Comparison of ENCODE assay signal across 1 cellular context in genomic region chr6:26251354-26252081, GRCh38.
TF ChIP-seq lines count a peak whose summit lies in the region.

No MANE protein-coding gene starts in this region.

TF ChIP-seq in GM12878, 131 proteins besides CTCF, POLR2A, EP300 and RAD21 (continued from another document and continues in another):
- TF ChIP-seq NKRF (conservative IDR thresholded peaks at IDR 0.05), result peak; percentile 71
- TF ChIP-seq, protein P1, sequence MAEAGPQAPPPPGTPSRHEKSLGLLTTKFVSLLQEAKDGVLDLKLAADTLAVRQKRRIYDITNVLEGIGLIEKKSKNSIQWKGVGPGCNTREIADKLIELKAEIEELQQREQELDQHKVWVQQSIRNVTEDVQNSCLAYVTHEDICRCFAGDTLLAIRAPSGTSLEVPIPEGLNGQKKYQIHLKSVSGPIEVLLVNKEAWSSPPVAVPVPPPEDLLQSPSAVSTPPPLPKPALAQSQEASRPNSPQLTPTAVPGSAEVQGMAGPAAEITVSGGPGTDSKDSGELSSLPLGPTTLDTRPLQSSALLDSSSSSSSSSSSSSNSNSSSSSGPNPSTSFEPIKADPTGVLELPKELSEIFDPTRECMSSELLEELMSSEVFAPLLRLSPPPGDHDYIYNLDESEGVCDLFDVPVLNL (IDR thresholded peaks at IDR 0.05; ENCODE audit: low read depth, low read length), result no peak
- no peak for TF ChIP-seq ESRRA (IDR thresholded peaks at IDR 0.05; ENCODE audit: low read length)
- TF ChIP-seq, protein P2, sequence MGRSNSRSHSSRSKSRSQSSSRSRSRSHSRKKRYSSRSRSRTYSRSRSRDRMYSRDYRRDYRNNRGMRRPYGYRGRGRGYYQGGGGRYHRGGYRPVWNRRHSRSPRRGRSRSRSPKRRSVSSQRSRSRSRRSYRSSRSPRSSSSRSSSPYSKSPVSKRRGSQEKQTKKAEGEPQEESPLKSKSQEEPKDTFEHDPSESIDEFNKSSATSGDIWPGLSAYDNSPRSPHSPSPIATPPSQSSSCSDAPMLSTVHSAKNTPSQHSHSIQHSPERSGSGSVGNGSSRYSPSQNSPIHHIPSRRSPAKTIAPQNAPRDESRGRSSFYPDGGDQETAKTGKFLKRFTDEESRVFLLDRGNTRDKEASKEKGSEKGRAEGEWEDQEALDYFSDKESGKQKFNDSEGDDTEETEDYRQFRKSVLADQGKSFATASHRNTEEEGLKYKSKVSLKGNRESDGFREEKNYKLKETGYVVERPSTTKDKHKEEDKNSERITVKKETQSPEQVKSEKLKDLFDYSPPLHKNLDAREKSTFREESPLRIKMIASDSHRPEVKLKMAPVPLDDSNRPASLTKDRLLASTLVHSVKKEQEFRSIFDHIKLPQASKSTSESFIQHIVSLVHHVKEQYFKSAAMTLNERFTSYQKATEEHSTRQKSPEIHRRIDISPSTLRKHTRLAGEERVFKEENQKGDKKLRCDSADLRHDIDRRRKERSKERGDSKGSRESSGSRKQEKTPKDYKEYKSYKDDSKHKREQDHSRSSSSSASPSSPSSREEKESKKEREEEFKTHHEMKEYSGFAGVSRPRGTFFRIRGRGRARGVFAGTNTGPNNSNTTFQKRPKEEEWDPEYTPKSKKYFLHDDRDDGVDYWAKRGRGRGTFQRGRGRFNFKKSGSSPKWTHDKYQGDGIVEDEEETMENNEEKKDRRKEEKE (IDR thresholded peaks at IDR 0.05), result peak; percentile 72
- TF ChIP-seq, protein P3, sequence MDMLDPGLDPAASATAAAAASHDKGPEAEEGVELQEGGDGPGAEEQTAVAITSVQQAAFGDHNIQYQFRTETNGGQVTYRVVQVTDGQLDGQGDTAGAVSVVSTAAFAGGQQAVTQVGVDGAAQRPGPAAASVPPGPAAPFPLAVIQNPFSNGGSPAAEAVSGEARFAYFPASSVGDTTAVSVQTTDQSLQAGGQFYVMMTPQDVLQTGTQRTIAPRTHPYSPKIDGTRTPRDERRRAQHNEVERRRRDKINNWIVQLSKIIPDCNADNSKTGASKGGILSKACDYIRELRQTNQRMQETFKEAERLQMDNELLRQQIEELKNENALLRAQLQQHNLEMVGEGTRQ (IDR thresholded peaks at IDR 0.05; ENCODE audit: borderline replicate concordance, low read depth, low read length), result no peak; the same call in 1 of the 2 replicates
- TF ChIP-seq ZNF384 (IDR thresholded peaks at IDR 0.05; ENCODE audit: borderline replicate concordance, low read depth, low read length), result no peak
- TF ChIP-seq ZBTB33 (IDR thresholded peaks at IDR 0.05), result no peak
- no peak for TF ChIP-seq FOXK2 (IDR thresholded peaks at IDR 0.05)
- no peak for TF ChIP-seq MAX (IDR thresholded peaks at IDR 0.05; ENCODE audit: low read depth, low read length)
- TF ChIP-seq USF1 (IDR thresholded peaks at IDR 0.05; ENCODE audit: borderline replicate concordance, extremely low read length, insufficient read depth, low read depth, low read length), result no peak
- TF ChIP-seq RBBP5 (conservative IDR thresholded peaks at IDR 0.05), result no peak
- TF ChIP-seq KAT2A (conservative IDR thresholded peaks at IDR 0.05; ENCODE audit: control insufficient read depth, low read depth, low read length), result no peak; the same call in 1 of the 2 replicates
- no peak for TF ChIP-seq ZNF274 (IDR thresholded peaks at IDR 0.05; ENCODE audit: insufficient read depth, insufficient read length)
- peak; percentile 27 for TF ChIP-seq FOS (IDR thresholded peaks at IDR 0.05; ENCODE audit: borderline replicate concordance, extremely low read depth, insufficient read length)
- TF ChIP-seq, protein P4, sequence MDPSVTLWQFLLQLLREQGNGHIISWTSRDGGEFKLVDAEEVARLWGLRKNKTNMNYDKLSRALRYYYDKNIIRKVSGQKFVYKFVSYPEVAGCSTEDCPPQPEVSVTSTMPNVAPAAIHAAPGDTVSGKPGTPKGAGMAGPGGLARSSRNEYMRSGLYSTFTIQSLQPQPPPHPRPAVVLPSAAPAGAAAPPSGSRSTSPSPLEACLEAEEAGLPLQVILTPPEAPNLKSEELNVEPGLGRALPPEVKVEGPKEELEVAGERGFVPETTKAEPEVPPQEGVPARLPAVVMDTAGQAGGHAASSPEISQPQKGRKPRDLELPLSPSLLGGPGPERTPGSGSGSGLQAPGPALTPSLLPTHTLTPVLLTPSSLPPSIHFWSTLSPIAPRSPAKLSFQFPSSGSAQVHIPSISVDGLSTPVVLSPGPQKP (IDR thresholded peaks at IDR 0.05; ENCODE audit: low read depth, low read length), result no peak
- no peak; the same call in 1 of the 2 replicates for TF ChIP-seq STAT1 (conservative IDR thresholded peaks at IDR 0.05)
- no peak for TF ChIP-seq BCL11A (IDR thresholded peaks at IDR 0.05; ENCODE audit: low read depth, low read length)
- TF ChIP-seq MYB (IDR thresholded peaks at IDR 0.05; ENCODE audit: borderline replicate concordance, low read depth, low read length), result no peak
- TF ChIP-seq CHD1 (IDR thresholded peaks at IDR 0.05; ENCODE audit: low read depth, low read length), result no peak; the same call in 1 of the 2 replicates
- TF ChIP-seq ETV6 (conservative IDR thresholded peaks at IDR 0.05 in 1 of 2, IDR thresholded peaks at IDR 0.05 in 1 of 2; ENCODE audit: borderline replicate concordance in 1 of 2, low read depth in 1 of 2), result no peak
- TF ChIP-seq HSF1 (IDR thresholded peaks at IDR 0.05; ENCODE audit: low read depth, low read length), result no peak
- TF ChIP-seq ZBED1 (IDR thresholded peaks at IDR 0.05; ENCODE audit: borderline replicate concordance), result peak; percentile 99
- TF ChIP-seq CBX5 (IDR thresholded peaks at IDR 0.05; ENCODE audit: low read depth), result 0 out of 2 replicates have a peak, but pooled peaks have one; percentile 58
- no peak for TF ChIP-seq WRNIP1 (IDR thresholded peaks at IDR 0.05; ENCODE audit: borderline replicate concordance, low read depth, low read length)
- TF ChIP-seq NR2F1 (conservative IDR thresholded peaks at IDR 0.05), result no peak
- peak; percentile 68 for TF ChIP-seq KLF5 (IDR thresholded peaks at IDR 0.05; ENCODE audit: partially characterized antibody)
- TF ChIP-seq SIN3A (IDR thresholded peaks at IDR 0.05; ENCODE audit: low read depth, low read length), result no peak
- peak; percentile 93 for TF ChIP-seq NFXL1 (IDR thresholded peaks at IDR 0.05; ENCODE audit: borderline replicate concordance)
- TF ChIP-seq MXI1 (IDR thresholded peaks at IDR 0.05; ENCODE audit: low read depth, low read length), result 0 out of 2 replicates have a peak, but pooled peaks have one; percentile 42
- no peak for TF ChIP-seq SUZ12 (IDR thresholded peaks at IDR 0.05; ENCODE audit: unreplicated experiment)
- TF ChIP-seq EED (IDR thresholded peaks at IDR 0.05; ENCODE audit: low read depth), result peak; percentile 56
- no peak for TF ChIP-seq DPF2 (IDR thresholded peaks at IDR 0.05)
- peak; percentile 57 for TF ChIP-seq SP1 (IDR thresholded peaks at IDR 0.05; ENCODE audit: low read depth, low read length)
- no peak for TF ChIP-seq CHD4 (IDR thresholded peaks at IDR 0.05)
- TF ChIP-seq, protein P5, sequence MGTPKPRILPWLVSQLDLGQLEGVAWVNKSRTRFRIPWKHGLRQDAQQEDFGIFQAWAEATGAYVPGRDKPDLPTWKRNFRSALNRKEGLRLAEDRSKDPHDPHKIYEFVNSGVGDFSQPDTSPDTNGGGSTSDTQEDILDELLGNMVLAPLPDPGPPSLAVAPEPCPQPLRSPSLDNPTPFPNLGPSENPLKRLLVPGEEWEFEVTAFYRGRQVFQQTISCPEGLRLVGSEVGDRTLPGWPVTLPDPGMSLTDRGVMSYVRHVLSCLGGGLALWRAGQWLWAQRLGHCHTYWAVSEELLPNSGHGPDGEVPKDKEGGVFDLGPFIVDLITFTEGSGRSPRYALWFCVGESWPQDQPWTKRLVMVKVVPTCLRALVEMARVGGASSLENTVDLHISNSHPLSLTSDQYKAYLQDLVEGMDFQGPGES (IDR thresholded peaks at IDR 0.05), result peak; percentile 26; the same call in 1 of the 2 replicates
- peak; percentile 86 for TF ChIP-seq NBN (IDR thresholded peaks at IDR 0.05)
- TF ChIP-seq ZNF217 (IDR thresholded peaks at IDR 0.05), result no peak
- no peak for TF ChIP-seq JUND (IDR thresholded peaks at IDR 0.05; ENCODE audit: low read depth, low read length)
- peak in 1 of 2 experiments; percentile 77; a peak in 2 of 4 replicates for TF ChIP-seq CEBPB (IDR thresholded peaks at IDR 0.05; ENCODE audit: borderline replicate concordance in 1 of 2, low read depth in 2 of 2, low read length in 2 of 2)
- peak; percentile 55; the same call in 1 of the 2 replicates for TF ChIP-seq FOXM1 (IDR thresholded peaks at IDR 0.05; ENCODE audit: low read depth, low read length)
- TF ChIP-seq REST (IDR thresholded peaks at IDR 0.05; ENCODE audit: low read depth, low read length), result no peak
- no peak for TF ChIP-seq SREBF2 (IDR thresholded peaks at IDR 0.05; ENCODE audit: low read length)
- TF ChIP-seq NR2C2 (IDR thresholded peaks at IDR 0.05; ENCODE audit: borderline replicate concordance, control insufficient read depth, insufficient read length, low read depth), result no peak
- TF ChIP-seq TCF7 (IDR thresholded peaks at IDR 0.05; ENCODE audit: borderline replicate concordance), result no peak
- peak; percentile 46 for TF ChIP-seq BACH1 (IDR thresholded peaks at IDR 0.05; ENCODE audit: borderline replicate concordance)
- no peak for TF ChIP-seq CBX3 (IDR thresholded peaks at IDR 0.05; ENCODE audit: borderline replicate concordance, low read depth)
- no peak for TF ChIP-seq ZZZ3 (IDR thresholded peaks at IDR 0.05; ENCODE audit: control insufficient read depth, insufficient read length, low read depth)
